1 cellular context compared by ENCODE assay signal in genomic region chr12:12505544-12506501, GRCh38.
TF ChIP-seq lines count a peak whose summit lies in the region.

No MANE protein-coding gene starts in this region.

TF ChIP-seq in K562, 482 proteins besides CTCF, POLR2A, EP300 and RAD21 (continued from another document):
- no peak for TF ChIP-seq MXI1 (IDR thresholded peaks at IDR 0.05; ENCODE audit: low read depth, low read length)
- TF ChIP-seq TGIF2 (CRISPR knock-in tag; IDR thresholded peaks at IDR 0.05) = no peak
- no peak for TF ChIP-seq CBFB (CRISPR knock-in tag; IDR thresholded peaks at IDR 0.05)
- peak; percentile 54; the same call in 1 of the 2 replicates for TF ChIP-seq PKNOX1 (IDR thresholded peaks at IDR 0.05)
- 0 out of 2 replicates have a peak, but pooled peaks have one; percentile 17 for TF ChIP-seq CXXC5 (CRISPR knock-in tag; IDR thresholded peaks at IDR 0.05)
- TF ChIP-seq FOXM1 (IDR thresholded peaks at IDR 0.05; ENCODE audit: low read depth) = no peak
- TF ChIP-seq FOXM1 (CRISPR knock-in tag; IDR thresholded peaks at IDR 0.05; ENCODE audit: low read depth) = no peak
- no peak for TF ChIP-seq DNMT1 (IDR thresholded peaks at IDR 0.05)
- TF ChIP-seq ETV5 (CRISPR knock-in tag; IDR thresholded peaks at IDR 0.05; ENCODE audit: low read depth) = no peak
- no peak for TF ChIP-seq RBFOX2 (IDR thresholded peaks at IDR 0.05; ENCODE audit: low read depth, low read length)
- peak in 1 of 3 experiments; percentile 22; a peak in 1 of 6 replicates for TF ChIP-seq ZBTB11 (CRISPR knock-in tag; IDR thresholded peaks at IDR 0.05)
- TF ChIP-seq CLOCK (CRISPR knock-in tag; IDR thresholded peaks at IDR 0.05; ENCODE audit: borderline replicate concordance) = no peak
- no peak for TF ChIP-seq PCBP2 (IDR thresholded peaks at IDR 0.05; ENCODE audit: low read depth, low read length, poor library complexity, severe bottlenecking)
- no peak for TF ChIP-seq TSHZ1 (CRISPR knock-in tag; IDR thresholded peaks at IDR 0.05)
- no peak for TF ChIP-seq NEUROD1 (IDR thresholded peaks at IDR 0.05; ENCODE audit: borderline replicate concordance, low read depth, low read length, partially characterized antibody)
- TF ChIP-seq ZBED1 (IDR thresholded peaks at IDR 0.05) = no peak
- no peak for TF ChIP-seq HSF4 (CRISPR knock-in tag; IDR thresholded peaks at IDR 0.05; ENCODE audit: borderline replicate concordance)
- no peak for TF ChIP-seq YBX1 (IDR thresholded peaks at IDR 0.05)
- TF ChIP-seq ZBTB5 (IDR thresholded peaks at IDR 0.05) = no peak
- no peak for TF ChIP-seq ZBTB2 (IDR thresholded peaks at IDR 0.05)
- no peak for TF ChIP-seq ZNF512 (tag; IDR thresholded peaks at IDR 0.05)
- TF ChIP-seq PHF20 (IDR thresholded peaks at IDR 0.05; ENCODE audit: partially characterized antibody) = no peak
- TF ChIP-seq RHOXF2B (CRISPR knock-in tag; conservative IDR thresholded peaks at IDR 0.05) = no peak
- TF ChIP-seq ZNF77 (CRISPR knock-in tag; IDR thresholded peaks at IDR 0.05) = no peak
- peak; percentile 72 for TF ChIP-seq SOX6 (IDR thresholded peaks at IDR 0.05)
- TF ChIP-seq DIDO1 (tag; IDR thresholded peaks at IDR 0.05; ENCODE audit: low read depth) = no peak
- no peak for TF ChIP-seq ZBTB43 (CRISPR knock-in tag; IDR thresholded peaks at IDR 0.05)
- no peak for TF ChIP-seq ZZZ3 (IDR thresholded peaks at IDR 0.05)
- TF ChIP-seq ZFP30 (CRISPR knock-in tag; IDR thresholded peaks at IDR 0.05; ENCODE audit: borderline replicate concordance) = no peak
- no peak for TF ChIP-seq CREB1 (IDR thresholded peaks at IDR 0.05)
- no peak for TF ChIP-seq CREB1 (CRISPR knock-in tag; IDR thresholded peaks at IDR 0.05)
- TF ChIP-seq BMI1 (IDR thresholded peaks at IDR 0.05; ENCODE audit: low read length) = no peak
- TF ChIP-seq ZBTB7A (IDR thresholded peaks at IDR 0.05; ENCODE audit: borderline replicate concordance, control insufficient read depth, low read depth, low read length) = no peak
- TF ChIP-seq ARID1B (IDR thresholded peaks at IDR 0.05) = peak; percentile 8; the same call in 1 of the 2 replicates
- no peak for TF ChIP-seq HMGXB4 (CRISPR knock-in tag; IDR thresholded peaks at IDR 0.05)
- TF ChIP-seq KAT8 (IDR thresholded peaks at IDR 0.05; ENCODE audit: low read depth) = no peak
- no peak for TF ChIP-seq MEF2D (tag; conservative IDR thresholded peaks at IDR 0.05; ENCODE audit: low read depth)
- peak; percentile 55 for TF ChIP-seq MEIS2 (IDR thresholded peaks at IDR 0.05; ENCODE audit: partially characterized antibody)
- TF ChIP-seq FOSL1 (tag; conservative IDR thresholded peaks at IDR 0.05) = 0 out of 2 replicates have a peak, but pooled peaks have one; percentile 18
- no peak for TF ChIP-seq SLC30A9 (CRISPR knock-in tag; IDR thresholded peaks at IDR 0.05)
